In genomic region chr18:43662657-43663056, GRCh38 we compare ENCODE assay signal across 12 cellular contexts.
DNase-seq lines count a peak whose midpoint lies in the region; ATAC-seq and TF ChIP-seq lines count a peak whose summit lies in the region.
"Had no signal": no experiment of that assay in that cellular context is flagged by ENCODE, and none has a peak within 500 bp of the region (broad histone marks: within the 10 kb centered on the region; RNA-seq: fewer than 3 reads in every experiment).

No MANE protein-coding gene starts in this region.

- H3F3A ChIP-seq in SK-N-SH (replicated peaks; ENCODE audit: insufficient read depth) = peaks cover 13% of the 10 kb centered on the region

- H3K4me1 ChIP-seq in SK-N-SH (ENCODE audit: control insufficient read depth in 1 of 2, insufficient read depth in 2 of 2, low read depth in 1 of 2, low read length in 1 of 2) = peaks cover 2 to 33% of the 10 kb centered on the region in 2 experiments

- CTCF ChIA-PET in SK-N-SH (lab: Yijun Ruan, JAX) = interaction anchor here (1.0 to 1.9 kb wide), 3 partner anchors 11 to 42 kb away, joined by 4 to 7 read pairs (median 6); no protein-coding TSS in a partner anchor

- peak overlapping the region; percentile 58 for H2AFZ ChIP-seq in SK-N-SH (ENCODE audit: low read depth)

- no peaks in the 10 kb centered on the region for H3K36me3 ChIP-seq in SK-N-SH (replicated peaks in 1 of 2; ENCODE audit: control insufficient read depth in 1 of 2, insufficient read depth in 2 of 2, low read length in 1 of 2)

- no peak for ATAC-seq in GM18517 (IDR thresholded peaks at IDR 0.05; ENCODE audit: unreplicated experiment)
- ATAC-seq: GM12878; stimulated activated naive B cell treated with anti-CD40 and anti-IgM and Interleukin-4, amounts not matched to agents 10 μg/mL and 1 μg/mL and 100 μg/mL, for 72 hours had no signal

- WGBS in SK-N-SH (ENCODE audit: low lambda C conversion rate) = 16% methylated on average over 4 of the region's 4 CpGs

- H4K20me1 ChIP-seq in SK-N-SH (ENCODE audit: insufficient read depth) = no peaks in the 10 kb centered on the region

- H3K9ac ChIP-seq in SK-N-SH = peak overlapping the region; percentile 60; the same call in 1 of the 2 replicates

- TF ChIP-seq EP300 in SK-N-SH (IDR thresholded peaks at IDR 0.05; ENCODE audit: borderline replicate concordance in 1 of 2, low read depth in 1 of 2, low read length in 1 of 2) = peak in 1 of 2 experiments; percentile 84; a peak in 3 of 4 replicates

- DNase-seq in GM04503 (ENCODE audit: low read depth) (peak; percentile 24), SK-N-SH (no peak), fibroblast of pulmonary artery (ENCODE audit: low read depth) (peak; percentile 79), retinal pigment epithelial cell (ENCODE audit: low read depth) (peak; percentile 87), NCI-H510A treated with DMSO at 0.1 percent for 48 hours (lab: John Stamatoyannopoulos, UW) (no peak), SIG-M5 (lab: John Stamatoyannopoulos, UW) (no peak), NCI-H2029 (lab: John Stamatoyannopoulos, UW) (no peak)
- DNase-seq: amygdala; RPMI8226; stimulated activated naive B cell treated with anti-CD40 and anti-IgM and Interleukin-4, amounts not matched to agents 10 μg/mL and 1 μg/mL and 100 μg/mL, for 72 hours had no signal

- no peaks in the 10 kb centered on the region for H3K27me3 ChIP-seq in SK-N-SH (ENCODE audit: insufficient read depth)

- peak overlapping the region in 1 of 2 experiments; percentile 25; a peak in 3 of 4 replicates for H3K4me3 ChIP-seq in SK-N-SH (ENCODE audit: low read depth in 2 of 2, low read length in 1 of 2)
- no peak overlapping the region for H3K4me3 ChIP-seq in fibroblast of pulmonary artery (replicated peaks; ENCODE audit: low read depth, low read length)
- no peak overlapping the region for H3K4me3 ChIP-seq in retinal pigment epithelial cell (ENCODE audit: low read length)
- H3K4me3 ChIP-seq: GM12878 had no signal

- H3K27ac ChIP-seq in SK-N-SH (ENCODE audit: low read depth in 2 of 2, low read length in 1 of 2) = peak overlapping the region; percentile 76 to 95

- POLR2A ChIA-PET in SK-N-SH (lab: Yijun Ruan, JAX) = no interaction called here

- no peaks in the 10 kb centered on the region for H3K9me2 ChIP-seq in SK-N-SH

- TF ChIP-seq CTCF in SK-N-SH (IDR thresholded peaks at IDR 0.05) = no peak
- no peak for TF ChIP-seq CTCF in fibroblast of pulmonary artery (IDR thresholded peaks at IDR 0.05; ENCODE audit: low read length, missing control alignments)
- no peak for TF ChIP-seq CTCF in retinal pigment epithelial cell (conservative IDR thresholded peaks at IDR 0.05; ENCODE audit: low read depth, low read length)

- no peaks in the 10 kb centered on the region for H3K9me3 ChIP-seq in SK-N-SH

- no peaks in the 10 kb centered on the region for H3K79me2 ChIP-seq in SK-N-SH (ENCODE audit: insufficient read depth)

- TF ChIP-seq RAD21 in SK-N-SH (IDR thresholded peaks at IDR 0.05; ENCODE audit: low read length) = no peak

- H3K4me2 ChIP-seq in SK-N-SH = peak overlapping the region; percentile 76

TF ChIP-seq in SK-N-SH, 30 proteins besides CTCF, POLR2A, EP300 and RAD21 (continues in another document):
- TF ChIP-seq GATA2 (CRISPR knock-in tag; IDR thresholded peaks at IDR 0.05) (no peak), MAX (IDR thresholded peaks at IDR 0.05; ENCODE audit: low read depth) (peak; percentile 68; the same call in 1 of the 2 replicates), CHD2 (IDR thresholded peaks at IDR 0.05; ENCODE audit: low read length, partially characterized antibody) (no peak), RFX5 (IDR thresholded peaks at IDR 0.05; ENCODE audit: low read length) (no peak), TEAD4 (IDR thresholded peaks at IDR 0.05; ENCODE audit: borderline replicate concordance, insufficient read depth) (peak; percentile 68; the same call in 1 of the 2 replicates), RCOR1 (IDR thresholded peaks at IDR 0.05; ENCODE audit: low read length) (no peak), FOXM1 (IDR thresholded peaks at IDR 0.05; ENCODE audit: low read depth) (no peak), TCF12 (IDR thresholded peaks at IDR 0.05) (peak; percentile 87), USF1 (IDR thresholded peaks at IDR 0.05; ENCODE audit: borderline replicate concordance, low read depth) (no peak), GABPA (IDR thresholded peaks at IDR 0.05; ENCODE audit: low read depth) (no peak), SMC3 (IDR thresholded peaks at IDR 0.05; ENCODE audit: low read depth, low read length) (no peak), ELF1 (IDR thresholded peaks at IDR 0.05) (no peak), FOSL2 (IDR thresholded peaks at IDR 0.05; ENCODE audit: borderline replicate concordance, low read depth) (peak; percentile 84), PBX3 (IDR thresholded peaks at IDR 0.05) (peak; percentile 55), POLR2AphosphoS5 (IDR thresholded peaks at IDR 0.05; ENCODE audit: low read depth, low read length) (peak; percentile 29; the same call in 1 of the 2 replicates), USF2 (IDR thresholded peaks at IDR 0.05; ENCODE audit: borderline replicate concordance, low read depth, low read length) (no peak), REST (IDR thresholded peaks at IDR 0.05; ENCODE audit: low read depth, low read length) (no peak), SIN3A (IDR thresholded peaks at IDR 0.05; ENCODE audit: borderline replicate concordance, low read depth, low read length) (no peak), JUND (IDR thresholded peaks at IDR 0.05) (peak; percentile 79), YY1 (IDR thresholded peaks at IDR 0.05; ENCODE audit: low read depth) (no peak)

Comparison
In these comparisons a context has a peak if more than half of its experiments do, and no peak if none do; other contexts are left out.
1. DNase-seq: peak in GM04503 (single experiment), fibroblast of pulmonary artery (single experiment) and retinal pigment epithelial cell (single experiment); none in SK-N-SH (single experiment), NCI-H510A treated with DMSO at 0.1 percent for 48 hours (single experiment), SIG-M5 (single experiment) and NCI-H2029 (single experiment).